Comparison of ENCODE assay signal across 19 cellular contexts in the genomic region with DNA sequence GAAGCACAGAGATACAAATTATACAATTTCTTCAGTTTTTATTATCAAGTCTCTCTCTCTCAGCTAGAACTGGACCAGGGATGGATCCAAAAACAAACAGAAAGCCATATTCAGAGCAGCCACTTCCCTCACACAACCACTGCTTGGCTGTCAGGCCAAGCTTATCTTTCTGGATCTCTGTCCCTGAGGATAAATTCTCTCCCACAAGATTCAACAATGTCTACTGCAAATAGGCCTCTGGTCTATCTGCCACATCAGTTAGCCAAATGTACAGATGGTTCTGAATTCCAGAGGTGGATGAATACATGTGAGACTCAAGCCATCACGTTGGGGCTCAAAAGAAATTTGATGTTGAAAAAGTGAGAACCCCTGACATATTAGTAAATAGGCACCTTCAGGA.
DNase-seq lines count a peak whose midpoint lies in the region; ATAC-seq, FAIRE-seq and TF ChIP-seq lines count a peak whose summit lies in the region.
"Had no signal": no experiment of that assay in that cellular context is flagged by ENCODE, and none has a peak within 500 bp of the region (broad histone marks: within the 10 kb centered on the region; RNA-seq: fewer than 3 reads in every experiment).

No MANE protein-coding gene starts in this region.

- peak overlapping the region; percentile 25; the same call in 1 of the 2 replicates for H4K5ac ChIP-seq in IMR-90 (ENCODE audit: low read depth, low read length)

- H3K4me1 ChIP-seq in IMR-90 (ENCODE audit: control insufficient read depth, insufficient read depth, low read length) = peaks cover 6% of the 10 kb centered on the region
- peaks cover 7% of the 10 kb centered on the region for H3K4me1 ChIP-seq in astrocyte (ENCODE audit: insufficient read depth, low read length)
- H3K4me1 ChIP-seq in trophoblast cell (ENCODE audit: control insufficient read depth in 1 of 2, insufficient read depth in 2 of 2, low read length in 2 of 2) = peaks cover 0 to 3% of the 10 kb centered on the region in 2 experiments
- H3K4me1 ChIP-seq in prostate gland (replicated peaks) = no peaks in the 10 kb centered on the region
- H3K4me1 ChIP-seq: BLaER1, HAP-1 had no signal

- no peak overlapping the region for H2AK9ac ChIP-seq in IMR-90 (replicated peaks; ENCODE audit: low read depth, low read length, poor library complexity)

- TF ChIP-seq POLR2A in IMR-90 (IDR thresholded peaks at IDR 0.05; ENCODE audit: low read depth, low read length) (no peak), prostate gland (IDR thresholded peaks at IDR 0.05) (no peak)

- POLR2A ChIA-PET in MCF 10A (lab: Yijun Ruan, JAX) (interaction anchor here (0.6 to 0.7 kb wide), 2 partner anchors 56 to 104 kb away, joined by 3 read pairs; no protein-coding TSS in a partner anchor), IMR-90 (lab: Charles Lee; ENCODE audit: unreplicated experiment) (no interaction called here)

- H3K27me3 ChIP-seq in IMR-90 (ENCODE audit: control insufficient read depth, insufficient read depth, low read length) (no peaks in the 10 kb centered on the region), astrocyte (ENCODE audit: insufficient read depth, low read length) (no peaks in the 10 kb centered on the region), trophoblast cell (ENCODE audit: insufficient read depth, low read length) (no peaks in the 10 kb centered on the region), prostate gland (replicated peaks; ENCODE audit: insufficient read depth) (no peaks in the 10 kb centered on the region)
- H3K27me3 ChIP-seq: BLaER1 had no signal

- no peak overlapping the region for H2AFZ ChIP-seq in IMR-90 (replicated peaks; ENCODE audit: low read length, poor library complexity)
- no peak overlapping the region for H2AFZ ChIP-seq in astrocyte (ENCODE audit: low read depth, low read length)
- H2AFZ ChIP-seq in trophoblast cell (ENCODE audit: insufficient read depth, low read length, poor library complexity) = no peak overlapping the region
- H2AFZ ChIP-seq: GM23248 had no signal

- H3K4me3 ChIP-seq in IMR-90 (ENCODE audit: insufficient read depth, low read depth, low read length) = no peak overlapping the region
- H3K4me3 ChIP-seq in astrocyte (ENCODE audit: insufficient read depth, low read depth, low read length) = no peak overlapping the region
- no peak overlapping the region for H3K4me3 ChIP-seq in trophoblast cell (ENCODE audit: low read depth, low read length)
- no peak overlapping the region for H3K4me3 ChIP-seq in prostate gland
- H3K4me3 ChIP-seq: BLaER1, GM23248, HAP-1 had no signal

- H3K27ac ChIP-seq in IMR-90 (ENCODE audit: insufficient read depth, low read length) (no peak overlapping the region), astrocyte (ENCODE audit: low read depth, low read length) (no peak overlapping the region), trophoblast cell (ENCODE audit: low read depth, low read length) (no peak overlapping the region), prostate gland (no peak overlapping the region)
- H3K27ac ChIP-seq: BLaER1, GM23248, HL-60 had no signal

- TF ChIP-seq CTCF in MCF 10A (IDR thresholded peaks at IDR 0.05; ENCODE audit: unreplicated experiment) = no peak
- no peak for TF ChIP-seq CTCF in IMR-90 (conservative IDR thresholded peaks at IDR 0.05; ENCODE audit: low read depth, low read length)
- TF ChIP-seq CTCF in astrocyte (IDR thresholded peaks at IDR 0.05; ENCODE audit: insufficient read depth, low read depth, low read length) = no peak
- TF ChIP-seq CTCF in prostate gland (IDR thresholded peaks at IDR 0.05) = no peak

- no peaks in the 10 kb centered on the region for H3K79me2 ChIP-seq in astrocyte (ENCODE audit: insufficient read depth, low read length)
- H3K79me2 ChIP-seq in trophoblast cell (ENCODE audit: control insufficient read depth, insufficient read depth, low read length, poor library complexity) = no peaks in the 10 kb centered on the region

- H3K4me3 Mint-ChIP-seq in MCF 10A (ENCODE audit: unreplicated experiment) (no peak overlapping the region), astrocyte (ENCODE audit: unreplicated experiment) (no peak overlapping the region)
- H3K4me3 Mint-ChIP-seq: CD14-positive monocyte; CD4-positive, alpha-beta memory T cell had no signal

- H2BK120ac ChIP-seq in IMR-90 (ENCODE audit: low read depth, low read length) (peak overlapping the region; percentile 12; the same call in 1 of the 2 replicates), trophoblast cell (ENCODE audit: insufficient read depth, low read length, poor library complexity) (no peak overlapping the region)

- H4K20me1 ChIP-seq in IMR-90 (ENCODE audit: insufficient read depth, low read length) (no peaks in the 10 kb centered on the region), astrocyte (ENCODE audit: insufficient read depth, low read length) (no peaks in the 10 kb centered on the region)
- H4K20me1 ChIP-seq: BLaER1 had no signal

- H2BK12ac ChIP-seq in trophoblast cell (ENCODE audit: low read length) = no peak overlapping the region

- CTCF ChIA-PET in MCF 10A (lab: Yijun Ruan, JAX) (interaction anchor here (0.6 to 2.9 kb wide), 4 partner anchors 24 to 274 kb away, joined by 3 to 12 read pairs (median 4); no protein-coding TSS in a partner anchor), IMR-90 (lab: Yijun Ruan, JAX) (no interaction called here)

- H2BK5ac ChIP-seq in IMR-90 (ENCODE audit: low read depth, low read length, poor library complexity, severe bottlenecking) (no peak overlapping the region), trophoblast cell (ENCODE audit: low read depth, low read length, poor library complexity) (no peak overlapping the region)

- H3K9me3 Mint-ChIP-seq in MCF 10A (ENCODE audit: unreplicated experiment) (no peaks in the 10 kb centered on the region), astrocyte (ENCODE audit: unreplicated experiment) (peaks cover 3% of the 10 kb centered on the region)

- TF ChIP-seq RAD21 in IMR-90 (IDR thresholded peaks at IDR 0.05; ENCODE audit: low read length) = no peak

- DNase-seq in T47D (ENCODE audit: low read depth in 1 of 2, low spot score in 1 of 2) = peak; percentile 9 to 84
- no peak for DNase-seq in MCF 10A (ENCODE audit: unreplicated experiment)
- no peak for DNase-seq in IMR-90
- no peak for DNase-seq in astrocyte (ENCODE audit: low read depth)
- peak; percentile 8 to 62 for DNase-seq in trophoblast cell
- DNase-seq in left cardiac atrium = no peak
- no peak for DNase-seq in NCI-H2196 (lab: John Stamatoyannopoulos, UW; ENCODE audit: unreplicated experiment)
- no peak for DNase-seq in prostate gland (ENCODE audit: low spot score)
- DNase-seq: 8988T; CD4-positive, alpha-beta memory T cell; DMS79 treated with DMSO at 0.1 percent for 48 hours; GM23248 had no signal

- H4K8ac ChIP-seq in IMR-90 (ENCODE audit: low read depth in 2 of 2, low read length in 2 of 2) (no peak overlapping the region; a peak in 1 of 4 replicates), trophoblast cell (ENCODE audit: low read depth, low read length) (no peak overlapping the region)

- no peak overlapping the region for H3K56ac ChIP-seq in IMR-90 (ENCODE audit: extremely low read depth, insufficient read depth, low read length)

- H3K18ac ChIP-seq in IMR-90 (ENCODE audit: low read depth, low read length) (peak overlapping the region; percentile 41; the same call in 1 of the 2 replicates), trophoblast cell (ENCODE audit: low read length) (no peak overlapping the region)

- H3K9ac ChIP-seq in IMR-90 (ENCODE audit: low read depth, low read length) = no peak overlapping the region
- no peak overlapping the region for H3K9ac ChIP-seq in astrocyte (ENCODE audit: low read length)
- no peak overlapping the region for H3K9ac ChIP-seq in trophoblast cell (ENCODE audit: low read length)
- H3K9ac ChIP-seq: BLaER1, GM23248 had no signal

- peaks cover 2% of the 10 kb centered on the region; the same call in 1 of the 2 replicates for H3K9me1 ChIP-seq in IMR-90 (ENCODE audit: insufficient read depth, low read length)

- no peaks in the 10 kb centered on the region for H3K79me1 ChIP-seq in IMR-90 (ENCODE audit: low read depth in 1 of 2, low read length in 2 of 2)
- no peaks in the 10 kb centered on the region for H3K79me1 ChIP-seq in trophoblast cell (ENCODE audit: low read length)

- H3K4me2 ChIP-seq in IMR-90 (ENCODE audit: low read depth, low read length) (no peak overlapping the region), astrocyte (ENCODE audit: low read length) (no peak overlapping the region), trophoblast cell (ENCODE audit: low read length) (no peak overlapping the region)
- H3K4me2 ChIP-seq: BLaER1 had no signal

- H4K91ac ChIP-seq in IMR-90 (ENCODE audit: insufficient read depth, low read depth, low read length) (no peak overlapping the region), trophoblast cell (ENCODE audit: low read depth, low read length) (no peak overlapping the region)

- H3K23ac ChIP-seq in IMR-90 (ENCODE audit: low read depth, low read length) = no peak overlapping the region
- H3K23ac ChIP-seq in trophoblast cell (ENCODE audit: low read length) = no peak overlapping the region

- H3K36me3 Mint-ChIP-seq in MCF 10A (ENCODE audit: insufficient read depth, unreplicated experiment) (no peaks in the 10 kb centered on the region), astrocyte (ENCODE audit: low read depth, unreplicated experiment) (no peaks in the 10 kb centered on the region)
- H3K36me3 Mint-ChIP-seq: CD14-positive monocyte had no signal

- H3K27ac Mint-ChIP-seq in MCF 10A (ENCODE audit: low read depth, unreplicated experiment) (no peak overlapping the region), astrocyte (ENCODE audit: unreplicated experiment) (no peak overlapping the region)

- H3K36me3 ChIP-seq in IMR-90 (ENCODE audit: control insufficient read depth, insufficient read depth, low read length) (no peaks in the 10 kb centered on the region; the same call in 1 of the 2 replicates), astrocyte (ENCODE audit: insufficient read depth, low read length) (no peaks in the 10 kb centered on the region), trophoblast cell (ENCODE audit: control insufficient read depth in 1 of 2, insufficient read depth in 2 of 2, low read length in 2 of 2) (no peaks in the 10 kb centered on the region), prostate gland (no peaks in the 10 kb centered on the region)
- H3K36me3 ChIP-seq: BLaER1, HAP-1 had no signal

- H3K4ac ChIP-seq in IMR-90 (ENCODE audit: low read depth, low read length) = no peak overlapping the region
- H3K4ac ChIP-seq in trophoblast cell (ENCODE audit: low read depth, low read length) = no peak overlapping the region

- H2AK5ac ChIP-seq in IMR-90 (ENCODE audit: low read depth, low read length) (no peak overlapping the region), trophoblast cell (ENCODE audit: low read length) (no peak overlapping the region)

- peak overlapping the region; percentile 15; the same call in 1 of the 3 replicates for H2BK15ac ChIP-seq in IMR-90 (ENCODE audit: low read depth, low read length)

- H3K9me3 ChIP-seq in IMR-90 (ENCODE audit: control insufficient read depth, insufficient read depth, low read length) = peaks cover 2% of the 10 kb centered on the region; the same call in 1 of the 2 replicates
- no peaks in the 10 kb centered on the region for H3K9me3 ChIP-seq in astrocyte (ENCODE audit: insufficient read depth, low read depth, low read length)
- H3K9me3 ChIP-seq in trophoblast cell (ENCODE audit: insufficient read depth, low read depth, low read length) = no peaks in the 10 kb centered on the region
- H3K9me3 ChIP-seq in prostate gland = no peaks in the 10 kb centered on the region
- H3K9me3 ChIP-seq: BLaER1 had no signal

- H3K4me1 Mint-ChIP-seq in MCF 10A (ENCODE audit: insufficient read depth, unreplicated experiment) = peaks cover 33% of the 10 kb centered on the region
- H3K4me1 Mint-ChIP-seq in astrocyte (ENCODE audit: low read depth, unreplicated experiment) = peaks cover 10% of the 10 kb centered on the region
- H3K4me1 Mint-ChIP-seq: CD14-positive monocyte had no signal

- peak overlapping the region; percentile 24; the same call in 1 of the 2 replicates for H2BK20ac ChIP-seq in IMR-90 (ENCODE audit: low read depth, low read length)

- dilution Hi-C loops in IMR-90 (cut with HindIII; ENCODE audit: low sequenced_read_pairs, unreplicated experiment) = no loop called here

- H3K27me3 Mint-ChIP-seq in MCF 10A (ENCODE audit: insufficient read depth, unreplicated experiment) = no peaks in the 10 kb centered on the region
- H3K27me3 Mint-ChIP-seq in astrocyte (ENCODE audit: low read depth, unreplicated experiment) = no peaks in the 10 kb centered on the region
- H3K27me3 Mint-ChIP-seq: CD4-positive, alpha-beta memory T cell had no signal

- ATAC-seq in IMR-90 (ENCODE audit: low read depth) (no peak), left cardiac atrium (no peak)

- in situ Hi-C loops in T47D (cut with HindIII; ENCODE audit: low pct_unique_long_range_greater_than_20kb, low sequenced_read_pairs) = no loop called here
- in situ Hi-C loops in IMR-90 (cut with MboI; ENCODE audit: low sequenced_read_pairs) = no loop called here

- no peak overlapping the region for H4K12ac ChIP-seq in trophoblast cell (ENCODE audit: low read depth, low read length)

- H3K14ac ChIP-seq in IMR-90 (replicated peaks; ENCODE audit: low read depth, low read length) (no peak overlapping the region), trophoblast cell (ENCODE audit: low read length) (no peak overlapping the region)

- BruUV-seq in MCF 10A (replicated peaks; lab: Mats Ljungman, UMichigan) (no TSS peak), IMR-90 (replicated peaks; lab: Mats Ljungman, UMichigan) (no TSS peak)

- peak; percentile 76 for FAIRE-seq in astrocyte (lab: Jason Lieb, UNC)
- FAIRE-seq: G401.6, GM12892, GM18507 had no signal

- intact Hi-C loops in MCF 10A (cut with micrococcal nuclease) (no loop called here), IMR-90 (cut with micrococcal nuclease) (no loop called here), left cardiac atrium (cut with DNase I) (no loop called here), prostate gland (cut with DNase I) (no loop called here)

- WGBS in IMR-90 (ENCODE audit: extremely low coverage in 2 of 2, insufficient read length in 1 of 2), 2 experiments = no CpG with 5 or more reads among the region's 1 CpG
- WGBS in trophoblast cell (ENCODE audit: extremely low coverage, insufficient coverage, insufficient read length) = no CpG with 5 or more reads among the region's 1 CpG
- 35% methylated on average over 1 of the region's 1 CpG for WGBS in prostate gland

Comparison
In these comparisons a context has a peak if more than half of its experiments do, and no peak if none do; other contexts are left out.
1. DNase-seq: peak in T47D (2 of 2) and trophoblast cell (2 of 2); none in MCF 10A (single experiment), IMR-90 (single experiment), astrocyte (single experiment), left cardiac atrium (single experiment), NCI-H2196 (single experiment) and prostate gland (single experiment).